ENCODE assay signal across 11 cellular contexts in genomic region chr16:3304370-3304769, GRCh38. TPM values are rescaled to one million over a fixed set of nuclear protein-coding genes. Genes with fewer than 3 reads are reported as not detected.
DNase-seq lines count a peak whose midpoint lies in the region; ATAC-seq, FAIRE-seq and TF ChIP-seq lines count a peak whose summit lies in the region.
"Had no signal": no experiment of that assay in that cellular context is flagged by ENCODE, and none has a peak within 500 bp of the region (broad histone marks: within the 10 kb centered on the region; RNA-seq: fewer than 3 reads in every experiment).

No MANE protein-coding gene starts in this region.

- H4K20me1 ChIP-seq in K562 (replicated peaks; ENCODE audit: control insufficient read depth, insufficient read depth, low read length): no peaks in the 10 kb centered on the region

- no peak for TF ChIP-seq RAD21 in K562 (CRISPR knock-in tag; conservative IDR thresholded peaks at IDR 0.05 in 1 of 2, IDR thresholded peaks at IDR 0.05 in 1 of 2)

- peak overlapping the region; percentile 78 for H3K4me2 ChIP-seq in K562 (ENCODE audit: insufficient read depth, low read length)

- H3K4me1 ChIP-seq in cardiac muscle cell (ENCODE audit: low read depth) (peaks cover 7% of the 10 kb centered on the region), K562 (replicated peaks in 1 of 2; ENCODE audit: control insufficient read depth in 2 of 2, insufficient read depth in 2 of 2, low read length in 2 of 2) (peaks cover 0 to 16% of the 10 kb centered on the region in 2 experiments; a peak in 4 of 5 replicates), transverse colon (peaks cover 0 to 25% (median 3%) of the 10 kb centered on the region in 4 donors)

- no peaks in the 10 kb centered on the region for H3K9me1 ChIP-seq in K562 (ENCODE audit: control insufficient read depth, insufficient read depth, low read length)

- H3K27me3 Mint-ChIP-seq in memory B cell: no peaks in the 10 kb centered on the region

- POLR2A ChIA-PET in K562 (lab: Yijun Ruan, JAX): interaction anchor here (0.6 to 2.0 kb wide), 7 partner anchors 10 to 243 kb away, joined by 3 to 6 read pairs (median 5); partner anchors contain the start of genes ZNF174, ZNF263 and ZSCAN32

- H3K36me3 ChIP-seq in cardiac muscle cell (peaks cover 8% of the 10 kb centered on the region), K562 (ENCODE audit: control insufficient read depth, insufficient read depth, low read length) (peaks cover 15% of the 10 kb centered on the region), transverse colon (peaks cover 0 to 50% (median 15%) of the 10 kb centered on the region in 4 donors)

- in situ Hi-C loops in K562 (cut with MboI) (no loop called here), transverse colon (cut with MboI; ENCODE audit: low pct_ligation_motif_present in 1 of 4, low pct_unique_long_range_greater_than_20kb in 1 of 4, low sequenced_read_pairs in 3 of 4) (loop anchor here in 1 of 4 donors (25.0 kb wide), 1 partner anchor 108 kb away; the partner anchor contains the start of genes ZNF174 and ZSCAN32)

- TF ChIP-seq POLR2A in K562 (conservative IDR thresholded peaks at IDR 0.05): no peak
- no peak for TF ChIP-seq POLR2A in transverse colon (IDR thresholded peaks at IDR 0.05)

- no peak for TF ChIP-seq CTCF in cardiac muscle cell (IDR thresholded peaks at IDR 0.05; ENCODE audit: low read depth, low read length)
- TF ChIP-seq CTCF in K562 (IDR thresholded peaks at IDR 0.05 in 2 of 3, conservative IDR thresholded peaks at IDR 0.05 in 1 of 3; ENCODE audit: insufficient read depth in 2 of 3, low read depth in 1 of 3, low read length in 3 of 3): no peak
- no peak for TF ChIP-seq CTCF in transverse colon (IDR thresholded peaks at IDR 0.05)

- no peaks in the 10 kb centered on the region for H3K27me3 ChIP-seq in cardiac muscle cell
- no peaks in the 10 kb centered on the region for H3K27me3 ChIP-seq in K562 (ENCODE audit: control insufficient read depth in 2 of 2, insufficient read depth in 2 of 2, low read length in 2 of 2)
- no peaks in the 10 kb centered on the region for H3K27me3 ChIP-seq in transverse colon

- H3K27ac Mint-ChIP-seq in memory B cell: peak overlapping the region; percentile 73

- CTCF ChIA-PET in K562 (lab: Yijun Ruan, JAX; ENCODE audit: low intra/inter-chr PET ratio): no interaction called here

- peaks cover 39% of the 10 kb centered on the region for H3K36me3 Mint-ChIP-seq in memory B cell

- H3K79me2 ChIP-seq in K562 (ENCODE audit: control insufficient read depth, insufficient read depth, low read length): peaks cover 13% of the 10 kb centered on the region

- H3K9me3 ChIP-seq in cardiac muscle cell (ENCODE audit: low read depth): no peaks in the 10 kb centered on the region
- H3K9me3 ChIP-seq in K562 (replicated peaks; ENCODE audit: control insufficient read depth, insufficient read depth, low read depth, low read length): peaks cover 24% of the 10 kb centered on the region
- peaks cover 57 to 76% of the 10 kb centered on the region in 2 donors for H3K9me3 ChIP-seq in transverse colon

- H2AFZ ChIP-seq in K562 (ENCODE audit: low read depth, low read length): peak overlapping the region; percentile 95

- TF ChIP-seq EP300 in K562 (IDR thresholded peaks at IDR 0.05; ENCODE audit: low read length) (no peak), transverse colon (IDR thresholded peaks at IDR 0.05; ENCODE audit: low read depth) (no peak)

- H3K9ac ChIP-seq in K562 (ENCODE audit: insufficient read depth in 1 of 2, low read depth in 2 of 2, low read length in 2 of 2): peak overlapping the region in 1 of 2 experiments; percentile 87; a peak in 2 of 4 replicates

- 46% methylated on average over 4 of the region's 4 CpGs for WGBS in K562 (ENCODE audit: insufficient coverage, low coverage, missing lambda C conversion rate)
- WGBS in transverse colon (ENCODE audit: low coverage in 1 of 2), 2 donors: 80 to 81% methylated on average over 4 of the region's 4 CpGs

- no TSS peak for BruUV-seq in K562 (replicated peaks; lab: Mats Ljungman, UMichigan)

- H3K4me3 Mint-ChIP-seq in memory B cell: peak overlapping the region; percentile 88

- ATAC-seq in left cardiac atrium: no peak
- ATAC-seq in K562: no peak
- no peak for ATAC-seq in memory B cell (ENCODE audit: low read depth)
- ATAC-seq in GM19324 (IDR thresholded peaks at IDR 0.05; ENCODE audit: low FRiP score, unreplicated experiment): no peak

- FAIRE-seq in K562 (lab: Jason Lieb, UNC): no peak
- FAIRE-seq: G401.6 had no signal

- peak overlapping the region; percentile 92 for H3K27ac ChIP-seq in cardiac muscle cell
- peak overlapping the region; percentile 94 for H3K27ac ChIP-seq in K562 (ENCODE audit: extremely low read depth, low read depth, low read length)
- peak overlapping the region in 3 of 4 donors; percentile 84 to 93 (median 89) for H3K27ac ChIP-seq in transverse colon

- H3K4me1 Mint-ChIP-seq in memory B cell: peaks cover 12% of the 10 kb centered on the region

- peaks cover 17% of the 10 kb centered on the region for H3K9me3 Mint-ChIP-seq in memory B cell

- peak in 1 of 2 donors; percentile 27 for DNase-seq in cardiac muscle cell (ENCODE audit: low read depth in 1 of 2, low spot score in 1 of 2)
- DNase-seq in left cardiac atrium: no peak
- DNase-seq in K562 (ENCODE audit: extremely low read depth in 1 of 4, low spot score in 3 of 4): no peak
- no peak for DNase-seq in memory B cell (ENCODE audit: low spot score in 2 of 2)
- DNase-seq in transverse colon: no peak
- no peak for DNase-seq in dedifferentiated amniotic fluid mesenchymal stem cell (ENCODE audit: extremely low spot score)
- DNase-seq in DMS 273 treated with DMSO at 0.1 percent for 48 hours (lab: John Stamatoyannopoulos, UW): no peak
- DNase-seq: hippocampal formation had no signal

- peak overlapping the region; percentile 47 for H3K4me3 ChIP-seq in cardiac muscle cell
- H3K4me3 ChIP-seq in K562: peak overlapping the region; percentile 73
- H3K4me3 ChIP-seq in transverse colon: peak overlapping the region in 3 of 4 donors; percentile 55 to 81 (median 60)

- intact Hi-C loops in left cardiac atrium (cut with DNase I) (no loop called here), K562 (cut with micrococcal nuclease) (loop anchor here (10.0 kb wide), 1 partner anchor 100 kb away; the partner anchor contains the start of genes ZNF174 and ZSCAN32), transverse colon (cut with DNase I; ENCODE audit: low total_unique reads) (no loop called here)

RNA-seq across cellular contexts. Expression of gene TIGD7, which starts 0.9 kb away (rescaled TPM):
- 8.4 and 10.8 TPM in 2 replicates for total RNA-seq in cardiac muscle cell
- 11.0 and 12.5 TPM in 2 replicates for polyA plus RNA-seq in cardiac muscle cell
- total RNA-seq in left cardiac atrium: 1 to 10 TPM; 6.3 to 9.8 TPM
- total RNA-seq in K562 (2011; cell fraction: chromatin; rRNA removed; ENCODE audit: low replicate concordance): 12.1 and 20.7 TPM in 2 replicates
- total RNA-seq in K562 (2011; cell fraction: nucleolus; rRNA removed): 9.7 and 9.8 TPM in 2 replicates
- total RNA-seq in K562 (2011; cell fraction: nucleoplasm; rRNA removed): 11.8 and 14.0 TPM in 2 replicates
- 4.9 and 5.8 TPM in 2 replicates for total RNA-seq in K562 (2014; rRNA removed)
- 9.1 and 13.0 TPM in 2 replicates for total RNA-seq in K562 (2014; rRNA removed; fragmentation: Illumina TruSeq; extraction: Trizol)
- 5.4 and 6.7 TPM in 2 replicates for total RNA-seq in K562 (2015; rRNA removed; fragmentation: Illumina TruSeq; extraction: Trizol)
- total RNA-seq in K562 (2021): 5.2 and 6.2 TPM in 2 replicates
- 8.7 and 10.7 TPM in 2 replicates for polyA plus RNA-seq in K562 (2011; rRNA removed)
- polyA plus RNA-seq in K562 (2011; cell fraction: cytosol; rRNA removed): 2.7 and 5.2 TPM in 2 replicates
- 7.1 and 7.7 TPM in 2 replicates for polyA plus RNA-seq in K562 (2011; cell fraction: nucleus; rRNA removed)
- 3.7 and 5.0 TPM in 2 replicates for polyA plus RNA-seq in K562 (2012)
- polyA plus RNA-seq in K562 (2014; fragmentation: Illumina TruSeq; extraction: Trizol): 9.0 and 9.4 TPM in 2 replicates
- polyA plus RNA-seq in K562 (2014; fragmentation: Nextera tagmentation; extraction: Ambion mirVana): 1 to 10 TPM in 1 of 2 experiments, under 1 TPM in 1; 0.84 to 2.0 TPM
- 8.0 and 8.9 TPM in 2 replicates for polyA plus RNA-seq in K562 (2014; rRNA removed)
- polyA minus RNA-seq in K562 (2011; rRNA and poly(A)+ RNA removed): 9.3 and 9.5 TPM in 2 replicates
- polyA minus RNA-seq in K562 (2011; cell fraction: cytosol; rRNA and poly(A)+ RNA removed): 2.8 and 4.1 TPM in 2 replicates
- polyA minus RNA-seq in K562 (2011; cell fraction: nucleus; rRNA and poly(A)+ RNA removed): 4.6 and 6.7 TPM in 2 replicates
- total RNA-seq in transverse colon: 1 to 10 TPM in 2 of 4 donors, under 1 TPM in 1, not detected in 1; 0.20 to 4.3 (median 2.5) TPM

RNA-seq across cellular contexts. Expression of gene ZNF75A, which starts 0.9 kb away (rescaled TPM):
- total RNA-seq in cardiac muscle cell (25.3 and 37.9 TPM in 2 replicates), left cardiac atrium (10 to 100 TPM; 16.4 to 23.0 TPM), K562 (2014; rRNA removed) (14.0 and 15.8 TPM in 2 replicates), K562 (2014; rRNA removed; fragmentation: Illumina TruSeq; extraction: Trizol) (23.2 and 26.2 TPM in 2 replicates), K562 (2015; rRNA removed; fragmentation: Illumina TruSeq; extraction: Trizol) (15.8 and 17.1 TPM in 2 replicates), K562 (2021) (13.9 and 14.2 TPM in 2 replicates), transverse colon (10 to 100 TPM; 12.3 to 53.9 (median 25.5) TPM)
- polyA plus RNA-seq in cardiac muscle cell (43.4 and 44.1 TPM in 2 replicates), K562 (2011; rRNA removed) (13.9 and 20.8 TPM in 2 replicates), K562 (2014; fragmentation: Illumina TruSeq; extraction: Trizol) (21.2 and 24.5 TPM in 2 replicates), K562 (2014; fragmentation: Nextera tagmentation; extraction: Ambion mirVana) (10 to 100 TPM in 1 of 2 experiments, 1 to 10 TPM in 1; 7.2 to 10.1 TPM), K562 (2014; rRNA removed) (15.8 and 18.6 TPM in 2 replicates)
- 36.3 and 66.8 TPM in 2 replicates for total RNA-seq in K562 (2011; cell fraction: chromatin; rRNA removed; ENCODE audit: low replicate concordance)
- total RNA-seq in K562 (2011; cell fraction: nucleolus; rRNA removed): 23.4 and 28.7 TPM in 2 replicates
- total RNA-seq in K562 (2011; cell fraction: nucleoplasm; rRNA removed): 36.6 and 52.4 TPM in 2 replicates
- 4.4 and 5.7 TPM in 2 replicates for polyA plus RNA-seq in K562 (2011; cell fraction: cytosol; rRNA removed)
- 14.2 and 18.7 TPM in 2 replicates for polyA plus RNA-seq in K562 (2011; cell fraction: nucleus; rRNA removed)
- polyA plus RNA-seq in K562 (2012): 10.5 and 12.1 TPM in 2 replicates
- 16.0 and 17.9 TPM in 2 replicates for polyA minus RNA-seq in K562 (2011; rRNA and poly(A)+ RNA removed)
- 5.2 and 6.5 TPM in 2 replicates for polyA minus RNA-seq in K562 (2011; cell fraction: cytosol; rRNA and poly(A)+ RNA removed)
- polyA minus RNA-seq in K562 (2011; cell fraction: nucleus; rRNA and poly(A)+ RNA removed): 10.2 and 12.6 TPM in 2 replicates

RNA-seq across cellular contexts. Expression of gene ZNF263, which starts 21.1 kb away (rescaled TPM):
- 37.3 and 45.7 TPM in 2 replicates for total RNA-seq in cardiac muscle cell
- polyA plus RNA-seq in cardiac muscle cell: 18.8 and 29.5 TPM in 2 replicates
- total RNA-seq in left cardiac atrium: 10 to 100 TPM in 1 of 2 donors, 1 to 10 TPM in 1; 9.0 to 19.2 TPM
- total RNA-seq in K562 (2011; cell fraction: chromatin; rRNA removed; ENCODE audit: low replicate concordance): 33.7 and 52.6 TPM in 2 replicates
- 30.8 and 32.5 TPM in 2 replicates for total RNA-seq in K562 (2011; cell fraction: nucleolus; rRNA removed)
- 28.2 and 28.9 TPM in 2 replicates for total RNA-seq in K562 (2011; cell fraction: nucleoplasm; rRNA removed)
- 45.9 and 48.3 TPM in 2 replicates for total RNA-seq in K562 (2014; rRNA removed)
- 31.8 and 33.5 TPM in 2 replicates for total RNA-seq in K562 (2014; rRNA removed; fragmentation: Illumina TruSeq; extraction: Trizol)
- 36.2 and 36.8 TPM in 2 replicates for total RNA-seq in K562 (2015; rRNA removed; fragmentation: Illumina TruSeq; extraction: Trizol)
- total RNA-seq in K562 (2021): 26.3 and 30.6 TPM in 2 replicates
- polyA plus RNA-seq in K562 (2011; rRNA removed): 8.6 and 11.0 TPM in 2 replicates
- 8.6 and 14.4 TPM in 2 replicates for polyA plus RNA-seq in K562 (2011; cell fraction: cytosol; rRNA removed)
- polyA plus RNA-seq in K562 (2011; cell fraction: nucleus; rRNA removed): 18.9 and 32.2 TPM in 2 replicates
- polyA plus RNA-seq in K562 (2012): 26.0 and 30.5 TPM in 2 replicates
- 34.1 and 35.5 TPM in 2 replicates for polyA plus RNA-seq in K562 (2014; fragmentation: Illumina TruSeq; extraction: Trizol)
- 1 to 10 TPM; 4.6 to 4.8 TPM for polyA plus RNA-seq in K562 (2014; fragmentation: Nextera tagmentation; extraction: Ambion mirVana)
- 27.5 and 36.0 TPM in 2 replicates for polyA plus RNA-seq in K562 (2014; rRNA removed)
- 12.8 and 13.9 TPM in 2 replicates for polyA minus RNA-seq in K562 (2011; rRNA and poly(A)+ RNA removed)
- polyA minus RNA-seq in K562 (2011; cell fraction: cytosol; rRNA and poly(A)+ RNA removed): 10.7 and 14.5 TPM in 2 replicates
- polyA minus RNA-seq in K562 (2011; cell fraction: nucleus; rRNA and poly(A)+ RNA removed): 14.7 and 20.1 TPM in 2 replicates
- 10 to 100 TPM in 3 of 4 donors, 1 to 10 TPM in 1; 4.6 to 46.0 (median 36.8) TPM for total RNA-seq in transverse colon

RNA-seq across cellular contexts. Expression of gene MEFV, which starts 47.9 kb away (rescaled TPM):
- total RNA-seq in cardiac muscle cell (not detected in 2 replicates), left cardiac atrium (1 to 10 TPM; 1.8 to 1.9 TPM), K562 (2014; rRNA removed) (0.14 TPM in 1 of 2 replicates, not detected in the other), K562 (2014; rRNA removed; fragmentation: Illumina TruSeq; extraction: Trizol) (not detected in 2 replicates), K562 (2015; rRNA removed; fragmentation: Illumina TruSeq; extraction: Trizol) (not detected in 2 replicates), K562 (2021) (not detected in 2 replicates), transverse colon (1 to 10 TPM in 1 of 4 donors, under 1 TPM in 3; 0.37 to 1.4 (median 0.54) TPM)
- polyA plus RNA-seq in cardiac muscle cell (not detected in 2 replicates), K562 (2011; rRNA removed) (not detected in 2 replicates), K562 (2014; fragmentation: Illumina TruSeq; extraction: Trizol) (not detected in 2 replicates), K562 (2014; fragmentation: Nextera tagmentation; extraction: Ambion mirVana) (not detected), K562 (2014; rRNA removed) (not detected in 2 replicates)
- total RNA-seq in K562 (2011; cell fraction: chromatin; rRNA removed; ENCODE audit: low replicate concordance): not detected in 2 replicates
- total RNA-seq in K562 (2011; cell fraction: nucleolus; rRNA removed): not detected in 2 replicates
- not detected in 2 replicates for total RNA-seq in K562 (2011; cell fraction: nucleoplasm; rRNA removed)
- polyA plus RNA-seq in K562 (2011; cell fraction: cytosol; rRNA removed): not detected in 2 replicates
- not detected in 2 replicates for polyA plus RNA-seq in K562 (2011; cell fraction: nucleus; rRNA removed)
- 0.06 and 0.07 TPM in 2 replicates for polyA plus RNA-seq in K562 (2012)
- not detected in 2 replicates for polyA minus RNA-seq in K562 (2011; rRNA and poly(A)+ RNA removed)
- not detected in 2 replicates for polyA minus RNA-seq in K562 (2011; cell fraction: cytosol; rRNA and poly(A)+ RNA removed)
- not detected in 2 replicates for polyA minus RNA-seq in K562 (2011; cell fraction: nucleus; rRNA and poly(A)+ RNA removed)
- total RNA-seq: SK-MEL-5 had no signal

RNA-seq across cellular contexts. Expression of gene OR2C1, which starts 51.3 kb away (rescaled TPM):
- total RNA-seq in cardiac muscle cell (1.1 TPM in 1 of 2 replicates, not detected in the other), left cardiac atrium (under 1 TPM in 1 of 2 donors, not detected in 1; 0.18 TPM), K562 (2014; rRNA removed) (not detected in 2 replicates), K562 (2014; rRNA removed; fragmentation: Illumina TruSeq; extraction: Trizol) (not detected in 2 replicates), K562 (2015; rRNA removed; fragmentation: Illumina TruSeq; extraction: Trizol) (not detected in 2 replicates), K562 (2021) (not detected in 2 replicates), transverse colon (not detected)
- polyA plus RNA-seq in cardiac muscle cell (1.0 and 1.4 TPM in 2 replicates), K562 (2011; rRNA removed) (not detected in 2 replicates), K562 (2014; fragmentation: Illumina TruSeq; extraction: Trizol) (not detected in 2 replicates), K562 (2014; fragmentation: Nextera tagmentation; extraction: Ambion mirVana) (not detected), K562 (2014; rRNA removed) (not detected in 2 replicates)
- total RNA-seq in K562 (2011; cell fraction: chromatin; rRNA removed; ENCODE audit: low replicate concordance): not detected in 2 replicates
- total RNA-seq in K562 (2011; cell fraction: nucleolus; rRNA removed): not detected in 2 replicates
- total RNA-seq in K562 (2011; cell fraction: nucleoplasm; rRNA removed): not detected in 2 replicates
- not detected in 2 replicates for polyA plus RNA-seq in K562 (2011; cell fraction: cytosol; rRNA removed)
- polyA plus RNA-seq in K562 (2011; cell fraction: nucleus; rRNA removed): not detected in 2 replicates
- polyA plus RNA-seq in K562 (2012): not detected in 2 replicates
- 0.30 TPM in 1 of 2 replicates, not detected in the other for polyA minus RNA-seq in K562 (2011; rRNA and poly(A)+ RNA removed)
- not detected in 2 replicates for polyA minus RNA-seq in K562 (2011; cell fraction: cytosol; rRNA and poly(A)+ RNA removed)
- not detected in 2 replicates for polyA minus RNA-seq in K562 (2011; cell fraction: nucleus; rRNA and poly(A)+ RNA removed)
- total RNA-seq: SK-MEL-5 had no signal
